ENCODE assay signal across 25 cellular contexts in genomic region chr1:50949286-50949982, GRCh38.
"Had no signal": no experiment of that assay in that cellular context is flagged by ENCODE, and none has a peak within 500 bp of the region (broad histone marks: within the 10 kb centered on the region; RNA-seq: fewer than 3 reads in every experiment).

No MANE protein-coding gene starts in this region.

- H3K36me3 ChIP-seq: gastrocnemius medialis, neutrophil, pancreas, suprapubic skin, transverse colon, upper lobe of right lung, uterus had no signal

- H3K27ac Mint-ChIP-seq: mesothelial cell of epicardium; natural killer cell treated with Interleukin-12 subunit alpha and Interleukin-12 subunit beta and Interleukin-15 and Interleukin-18, amount 100 ng/mL, for 72 hours; stimulated activated naive CD8-positive, alpha-beta T cell treated with anti-CD3 and anti-CD28 coated beads, Interleukin-15, amount 100 ng/mL, for 72 hours had no signal

- H3K27me3 Mint-ChIP-seq: effector memory CD8-positive, alpha-beta T cell; naive B cell; natural killer cell treated with Interleukin-12 subunit alpha and Interleukin-12 subunit beta and Interleukin-15 and Interleukin-18, amount 100 ng/mL, for 72 hours; stimulated activated naive CD8-positive, alpha-beta T cell treated with anti-CD3 and anti-CD28 coated beads, Interleukin-15, amount 100 ng/mL, for 72 hours had no signal

- H3K4me3 Mint-ChIP-seq: effector memory CD8-positive, alpha-beta T cell; mesothelial cell of epicardium; naive B cell; natural killer cell treated with Interleukin-12 subunit alpha and Interleukin-12 subunit beta and Interleukin-15 and Interleukin-18, amount 100 ng/mL, for 72 hours; neural crest cell; stimulated activated naive CD8-positive, alpha-beta T cell treated with anti-CD3 and anti-CD28 coated beads, Interleukin-15, amount 100 ng/mL, for 72 hours had no signal

- H3K4me3 ChIP-seq: coronary artery, gastrocnemius medialis, mucosa of descending colon, pancreas, smooth muscle cell, suprapubic skin, transverse colon, upper lobe of right lung, uterus had no signal

- H3K9me3 Mint-ChIP-seq: effector memory CD8-positive, alpha-beta T cell; mesothelial cell of epicardium; natural killer cell treated with Interleukin-12 subunit alpha and Interleukin-12 subunit beta and Interleukin-15 and Interleukin-18, amount 100 ng/mL, for 72 hours; neural crest cell; stimulated activated naive CD8-positive, alpha-beta T cell treated with anti-CD3 and anti-CD28 coated beads, Interleukin-15, amount 100 ng/mL, for 72 hours had no signal

- H3K4me1 Mint-ChIP-seq: mesothelial cell of epicardium, neural crest cell had no signal

- DNase-seq: dermis blood vessel endothelial cell; effector memory CD8-positive, alpha-beta T cell; foreskin fibroblast; gastrocnemius medialis; head of caudate nucleus; mesenchymal stem cell; mucosa of descending colon; naive B cell; pancreas; stimulated activated CD4-positive, alpha-beta T cell treated with anti-CD3 and anti-CD28 coated beads, Interleukin-12 subunit alpha, Interleukin-12 subunit beta, amount 100 ng/mL, for 4 hours; stimulated activated CD4-positive, alpha-beta T cell treated with anti-CD3 and anti-CD28 coated beads, Interleukin-1b, Interleukin-23, amount 100 ng/mL, for 48 hours; stimulated activated CD4-positive, alpha-beta T cell treated with anti-CD3 and anti-CD28 coated beads, Interleukin-4, amount 100 ng/mL, for 1 hour; stimulated activated CD8-positive, alpha-beta memory T cell treated with anti-CD3 and anti-CD28 coated beads, Interleukin-4, amount 100 ng/mL, for 48 hours; stimulated activated naive CD4-positive, alpha-beta T cell; stimulated activated naive CD8-positive, alpha-beta T cell treated with anti-CD3 and anti-CD28 coated beads, Interleukin-15, amount 100 ng/mL, for 72 hours; transverse colon; upper lobe of right lung; uterus had no signal

- H3K27me3 ChIP-seq: gastrocnemius medialis, neutrophil, pancreas, suprapubic skin, transverse colon, upper lobe of right lung, uterus had no signal

- H3K36me3 Mint-ChIP-seq: naive B cell; natural killer cell treated with Interleukin-12 subunit alpha and Interleukin-12 subunit beta and Interleukin-15 and Interleukin-18, amount 100 ng/mL, for 72 hours had no signal
